In genomic region chr17:45147102-45147580, GRCh38 we compare ENCODE assay signal across 8 cellular contexts. TPM values are rescaled to one million over a fixed set of nuclear protein-coding genes. Genes with fewer than 3 reads are reported as not detected.
DNase-seq lines count a peak whose midpoint lies in the region; ATAC-seq, FAIRE-seq and TF ChIP-seq lines count a peak whose summit lies in the region.

No MANE protein-coding gene starts in this region.

- FAIRE-seq in GM12891 (lab: Jason Lieb, UNC) = no peak

- H2AFZ ChIP-seq in neuron (ENCODE audit: low read depth, low read length) = peak overlapping the region; percentile 52

- TF ChIP-seq POLR2A in GM12891 (IDR thresholded peaks at IDR 0.05; ENCODE audit: low read depth, low read length) = peak; percentile 60; the same call in 1 of the 2 replicates

- ATAC-seq in GM18868 (IDR thresholded peaks at IDR 0.05; ENCODE audit: unreplicated experiment) = no peak

- peaks cover 30% of the 10 kb centered on the region for H3K4me1 ChIP-seq in neuron (ENCODE audit: insufficient read depth, low read length)

- DNase-seq in AML-193 (lab: John Stamatoyannopoulos, UW) (peak; percentile 82 to 90), GM12891 (ENCODE audit: insufficient read length, low spot score) (no peak), NCI-H1436 (lab: John Stamatoyannopoulos, UW) (peak; percentile 94), fibroblast of the aortic adventitia (ENCODE audit: low read depth) (peak; percentile 75), G401 (ENCODE audit: low spot score) (no peak)

- no peaks in the 10 kb centered on the region for H3K36me3 ChIP-seq in neuron (ENCODE audit: insufficient read depth, low read length)

- no peak for TF ChIP-seq CTCF in VCaP (conservative IDR thresholded peaks at IDR 0.05)
- TF ChIP-seq CTCF in fibroblast of the aortic adventitia (IDR thresholded peaks at IDR 0.05; ENCODE audit: insufficient read depth, low read length) = no peak

- no peaks in the 10 kb centered on the region for H3K27me3 ChIP-seq in neuron (ENCODE audit: insufficient read depth, low read length)

- peak overlapping the region; percentile 75 for H3K4me3 ChIP-seq in fibroblast of the aortic adventitia (ENCODE audit: low read depth, low read length)
- peak overlapping the region; percentile 69 for H3K4me3 ChIP-seq in neuron (ENCODE audit: low read length)

- in situ Hi-C loops in G401 (cut with HindIII; ENCODE audit: low sequenced_read_pairs) = no loop called here

- H3K9me3 ChIP-seq in neuron (ENCODE audit: low read length) = no peaks in the 10 kb centered on the region

- H3K27ac ChIP-seq in VCaP = peak overlapping the region; percentile 99

TF ChIP-seq in GM12891, 5 proteins besides CTCF, POLR2A, EP300 and RAD21:
- TF ChIP-seq POLR2AphosphoS5 (IDR thresholded peaks at IDR 0.05; ENCODE audit: low read depth, low read length) (peak; percentile 58), PAX5 (IDR thresholded peaks at IDR 0.05; ENCODE audit: insufficient read depth, low read length, severe bottlenecking) (no peak)

RNA-seq across cellular contexts. Expression of gene HEXIM1, which starts 1.1 kb away (rescaled TPM):
- polyA plus RNA-seq in GM12891 (2012; ENCODE audit: low read depth, missing spikeins) = 21.4 TPM
- total RNA-seq in fibroblast of the aortic adventitia (ENCODE audit: low replicate concordance) = 9.2 and 10.0 TPM in 2 replicates
- 24.1 and 26.3 TPM in 2 replicates for total RNA-seq in G401 (2014; rRNA removed; shearing (Covaris generic))

RNA-seq across cellular contexts. Expression of gene ACBD4, which starts 11.7 kb away (rescaled TPM):
- 8.1 TPM for polyA plus RNA-seq in GM12891 (2012; ENCODE audit: low read depth, missing spikeins)
- total RNA-seq in fibroblast of the aortic adventitia (ENCODE audit: low replicate concordance) = 5.9 and 7.4 TPM in 2 replicates
- 0.49 and 6.1 TPM in 2 replicates for total RNA-seq in G401 (2014; rRNA removed; shearing (Covaris generic))

RNA-seq across cellular contexts. Expression of gene HEXIM2, which starts 14.5 kb away (rescaled TPM):
- polyA plus RNA-seq in GM12891 (2012; ENCODE audit: low read depth, missing spikeins) = 8.7 TPM
- 6.1 and 37.7 TPM in 2 replicates for total RNA-seq in fibroblast of the aortic adventitia (ENCODE audit: low replicate concordance)
- total RNA-seq in G401 (2014; rRNA removed; shearing (Covaris generic)) = 16.6 and 18.8 TPM in 2 replicates

RNA-seq across cellular contexts. Expression of gene PLCD3, which starts 14.8 kb away (rescaled TPM):
- polyA plus RNA-seq in GM12891 (2012; ENCODE audit: low read depth, missing spikeins) = 0.53 TPM
- 56.0 and 86.3 TPM in 2 replicates for total RNA-seq in fibroblast of the aortic adventitia (ENCODE audit: low replicate concordance)
- 29.2 and 86.2 TPM in 2 replicates for total RNA-seq in G401 (2014; rRNA removed; shearing (Covaris generic))

Comparison
In these comparisons a context has a peak if more than half of its experiments do, and no peak if none do; other contexts are left out.
1. DNase-seq: peak in AML-193 (2 of 2), NCI-H1436 (single experiment) and fibroblast of the aortic adventitia (single experiment); none in GM12891 (single experiment) and G401 (single experiment).